ENCODE assay signal across 2 cellular contexts in the genomic region with DNA sequence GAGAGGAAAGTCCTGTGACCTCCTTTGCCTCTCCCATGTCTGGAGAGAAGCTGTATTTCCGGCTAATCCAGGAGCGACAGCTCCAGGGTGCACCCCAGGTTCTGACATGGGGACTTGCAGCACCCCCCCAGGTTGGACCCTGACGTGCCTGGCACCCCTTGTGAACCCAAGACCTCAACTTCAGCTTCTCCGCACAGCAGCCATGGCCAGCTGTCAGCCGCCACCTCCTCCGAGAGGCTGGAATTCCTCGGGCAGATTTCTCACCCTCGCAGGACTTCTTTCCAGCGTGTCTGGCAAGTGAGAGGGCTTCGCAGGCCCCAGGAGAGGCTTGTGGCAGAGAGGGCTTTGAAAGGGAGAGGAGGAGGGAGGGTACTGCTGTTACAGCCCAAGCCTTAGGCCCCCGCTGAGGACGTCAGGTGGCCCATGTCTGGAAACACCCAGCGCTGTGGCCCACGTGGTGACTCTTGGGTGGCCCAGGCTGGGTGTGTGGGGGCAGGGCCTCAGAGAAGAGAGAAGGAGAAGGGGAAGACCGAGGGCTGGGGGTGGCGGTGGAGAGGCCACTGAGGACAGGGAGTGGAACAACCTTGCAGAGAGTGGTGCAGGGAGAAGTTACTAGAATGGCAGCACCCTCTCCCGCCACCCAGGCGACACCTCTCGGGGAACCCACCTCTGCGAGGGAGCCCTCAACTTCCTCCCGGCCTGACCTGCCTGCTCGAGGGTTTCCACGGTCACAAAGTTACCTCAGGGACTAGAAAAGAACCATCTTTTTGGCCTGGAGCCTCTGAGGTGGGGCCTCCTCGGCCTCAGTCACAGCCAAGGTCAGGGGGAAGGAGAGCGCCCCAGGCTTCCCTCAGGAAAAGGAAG.
A peak's percentile ranks its signal among the peaks of the same experiment; 100 is the strongest.
TF ChIP-seq lines count a peak whose summit lies in the region.

No MANE protein-coding gene starts in this region.

TF ChIP-seq in GM23338, 12 proteins besides CTCF, POLR2A, EP300 and RAD21 (continues in another document):
- TF ChIP-seq, protein P1, sequence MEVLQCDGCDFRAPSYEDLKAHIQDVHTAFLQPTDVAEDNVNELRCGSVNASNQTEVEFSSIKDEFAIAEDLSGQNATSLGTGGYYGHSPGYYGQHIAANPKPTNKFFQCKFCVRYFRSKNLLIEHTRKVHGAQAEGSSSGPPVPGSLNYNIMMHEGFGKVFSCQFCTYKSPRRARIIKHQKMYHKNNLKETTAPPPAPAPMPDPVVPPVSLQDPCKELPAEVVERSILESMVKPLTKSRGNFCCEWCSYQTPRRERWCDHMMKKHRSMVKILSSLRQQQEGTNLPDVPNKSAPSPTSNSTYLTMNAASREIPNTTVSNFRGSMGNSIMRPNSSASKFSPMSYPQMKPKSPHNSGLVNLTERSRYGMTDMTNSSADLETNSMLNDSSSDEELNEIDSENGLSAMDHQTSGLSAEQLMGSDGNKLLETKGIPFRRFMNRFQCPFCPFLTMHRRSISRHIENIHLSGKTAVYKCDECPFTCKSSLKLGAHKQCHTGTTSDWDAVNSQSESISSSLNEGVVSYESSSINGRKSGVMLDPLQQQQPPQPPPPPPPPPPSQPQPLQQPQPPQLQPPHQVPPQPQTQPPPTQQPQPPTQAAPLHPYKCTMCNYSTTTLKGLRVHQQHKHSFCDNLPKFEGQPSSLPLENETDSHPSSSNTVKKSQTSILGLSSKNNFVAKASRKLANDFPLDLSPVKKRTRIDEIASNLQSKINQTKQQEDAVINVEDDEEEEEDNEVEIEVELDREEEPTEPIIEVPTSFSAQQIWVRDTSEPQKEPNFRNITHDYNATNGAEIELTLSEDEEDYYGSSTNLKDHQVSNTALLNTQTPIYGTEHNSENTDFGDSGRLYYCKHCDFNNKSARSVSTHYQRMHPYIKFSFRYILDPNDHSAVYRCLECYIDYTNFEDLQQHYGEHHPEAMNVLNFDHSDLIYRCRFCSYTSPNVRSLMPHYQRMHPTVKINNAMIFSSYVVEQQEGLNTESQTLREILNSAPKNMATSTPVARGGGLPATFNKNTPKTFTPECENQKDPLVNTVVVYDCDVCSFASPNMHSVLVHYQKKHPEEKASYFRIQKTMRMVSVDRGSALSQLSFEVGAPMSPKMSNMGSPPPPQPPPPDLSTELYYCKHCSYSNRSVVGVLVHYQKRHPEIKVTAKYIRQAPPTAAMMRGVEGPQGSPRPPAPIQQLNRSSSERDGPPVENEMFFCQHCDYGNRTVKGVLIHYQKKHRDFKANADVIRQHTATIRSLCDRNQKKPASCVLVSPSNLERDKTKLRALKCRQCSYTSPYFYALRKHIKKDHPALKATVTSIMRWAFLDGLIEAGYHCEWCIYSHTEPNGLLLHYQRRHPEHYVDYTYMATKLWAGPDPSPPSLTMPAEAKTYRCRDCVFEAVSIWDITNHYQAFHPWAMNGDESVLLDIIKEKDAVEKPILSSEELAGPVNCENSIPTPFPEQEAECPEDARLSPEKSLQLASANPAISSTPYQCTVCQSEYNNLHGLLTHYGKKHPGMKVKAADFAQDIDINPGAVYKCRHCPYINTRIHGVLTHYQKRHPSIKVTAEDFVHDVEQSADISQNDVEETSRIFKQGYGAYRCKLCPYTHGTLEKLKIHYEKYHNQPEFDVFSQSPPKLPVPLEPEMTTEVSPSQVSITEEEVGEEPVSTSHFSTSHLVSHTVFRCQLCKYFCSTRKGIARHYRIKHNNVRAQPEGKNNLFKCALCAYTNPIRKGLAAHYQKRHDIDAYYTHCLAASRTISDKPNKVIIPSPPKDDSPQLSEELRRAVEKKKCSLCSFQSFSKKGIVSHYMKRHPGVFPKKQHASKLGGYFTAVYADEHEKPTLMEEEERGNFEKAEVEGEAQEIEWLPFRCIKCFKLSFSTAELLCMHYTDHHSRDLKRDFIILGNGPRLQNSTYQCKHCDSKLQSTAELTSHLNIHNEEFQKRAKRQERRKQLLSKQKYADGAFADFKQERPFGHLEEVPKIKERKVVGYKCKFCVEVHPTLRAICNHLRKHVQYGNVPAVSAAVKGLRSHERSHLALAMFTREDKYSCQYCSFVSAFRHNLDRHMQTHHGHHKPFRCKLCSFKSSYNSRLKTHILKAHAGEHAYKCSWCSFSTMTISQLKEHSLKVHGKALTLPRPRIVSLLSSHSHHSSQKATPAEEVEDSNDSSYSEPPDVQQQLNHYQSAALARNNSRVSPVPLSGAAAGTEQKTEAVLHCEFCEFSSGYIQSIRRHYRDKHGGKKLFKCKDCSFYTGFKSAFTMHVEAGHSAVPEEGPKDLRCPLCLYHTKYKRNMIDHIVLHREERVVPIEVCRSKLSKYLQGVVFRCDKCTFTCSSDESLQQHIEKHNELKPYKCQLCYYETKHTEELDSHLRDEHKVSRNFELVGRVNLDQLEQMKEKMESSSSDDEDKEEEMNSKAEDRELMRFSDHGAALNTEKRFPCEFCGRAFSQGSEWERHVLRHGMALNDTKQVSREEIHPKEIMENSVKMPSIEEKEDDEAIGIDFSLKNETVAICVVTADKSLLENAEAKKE (CRISPR knock-in tag; IDR thresholded peaks at IDR 0.05): no peak
- TF ChIP-seq POLR2AphosphoS5 (IDR thresholded peaks at IDR 0.05; ENCODE audit: low read depth): no peak
- no peak for TF ChIP-seq JUNB (IDR thresholded peaks at IDR 0.05; ENCODE audit: unreplicated experiment)
- TF ChIP-seq, protein P2, sequence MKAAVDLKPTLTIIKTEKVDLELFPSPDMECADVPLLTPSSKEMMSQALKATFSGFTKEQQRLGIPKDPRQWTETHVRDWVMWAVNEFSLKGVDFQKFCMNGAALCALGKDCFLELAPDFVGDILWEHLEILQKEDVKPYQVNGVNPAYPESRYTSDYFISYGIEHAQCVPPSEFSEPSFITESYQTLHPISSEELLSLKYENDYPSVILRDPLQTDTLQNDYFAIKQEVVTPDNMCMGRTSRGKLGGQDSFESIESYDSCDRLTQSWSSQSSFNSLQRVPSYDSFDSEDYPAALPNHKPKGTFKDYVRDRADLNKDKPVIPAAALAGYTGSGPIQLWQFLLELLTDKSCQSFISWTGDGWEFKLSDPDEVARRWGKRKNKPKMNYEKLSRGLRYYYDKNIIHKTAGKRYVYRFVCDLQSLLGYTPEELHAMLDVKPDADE (IDR thresholded peaks at IDR 0.05): no peak
- TF ChIP-seq STAT1 (IDR thresholded peaks at IDR 0.05; ENCODE audit: unreplicated experiment): no peak
- TF ChIP-seq, protein P3, sequence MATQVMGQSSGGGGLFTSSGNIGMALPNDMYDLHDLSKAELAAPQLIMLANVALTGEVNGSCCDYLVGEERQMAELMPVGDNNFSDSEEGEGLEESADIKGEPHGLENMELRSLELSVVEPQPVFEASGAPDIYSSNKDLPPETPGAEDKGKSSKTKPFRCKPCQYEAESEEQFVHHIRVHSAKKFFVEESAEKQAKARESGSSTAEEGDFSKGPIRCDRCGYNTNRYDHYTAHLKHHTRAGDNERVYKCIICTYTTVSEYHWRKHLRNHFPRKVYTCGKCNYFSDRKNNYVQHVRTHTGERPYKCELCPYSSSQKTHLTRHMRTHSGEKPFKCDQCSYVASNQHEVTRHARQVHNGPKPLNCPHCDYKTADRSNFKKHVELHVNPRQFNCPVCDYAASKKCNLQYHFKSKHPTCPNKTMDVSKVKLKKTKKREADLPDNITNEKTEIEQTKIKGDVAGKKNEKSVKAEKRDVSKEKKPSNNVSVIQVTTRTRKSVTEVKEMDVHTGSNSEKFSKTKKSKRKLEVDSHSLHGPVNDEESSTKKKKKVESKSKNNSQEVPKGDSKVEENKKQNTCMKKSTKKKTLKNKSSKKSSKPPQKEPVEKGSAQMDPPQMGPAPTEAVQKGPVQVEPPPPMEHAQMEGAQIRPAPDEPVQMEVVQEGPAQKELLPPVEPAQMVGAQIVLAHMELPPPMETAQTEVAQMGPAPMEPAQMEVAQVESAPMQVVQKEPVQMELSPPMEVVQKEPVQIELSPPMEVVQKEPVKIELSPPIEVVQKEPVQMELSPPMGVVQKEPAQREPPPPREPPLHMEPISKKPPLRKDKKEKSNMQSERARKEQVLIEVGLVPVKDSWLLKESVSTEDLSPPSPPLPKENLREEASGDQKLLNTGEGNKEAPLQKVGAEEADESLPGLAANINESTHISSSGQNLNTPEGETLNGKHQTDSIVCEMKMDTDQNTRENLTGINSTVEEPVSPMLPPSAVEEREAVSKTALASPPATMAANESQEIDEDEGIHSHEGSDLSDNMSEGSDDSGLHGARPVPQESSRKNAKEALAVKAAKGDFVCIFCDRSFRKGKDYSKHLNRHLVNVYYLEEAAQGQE (IDR thresholded peaks at IDR 0.05; ENCODE audit: unreplicated experiment): no peak
- TF ChIP-seq ZNF114 (CRISPR knock-in tag; IDR thresholded peaks at IDR 0.05): no peak

TF ChIP-seq in GM12878, 131 proteins besides CTCF, POLR2A, EP300 and RAD21 (continues in another document):
- no peak for TF ChIP-seq IKZF1 (conservative IDR thresholded peaks at IDR 0.05)
- TF ChIP-seq, protein P4, sequence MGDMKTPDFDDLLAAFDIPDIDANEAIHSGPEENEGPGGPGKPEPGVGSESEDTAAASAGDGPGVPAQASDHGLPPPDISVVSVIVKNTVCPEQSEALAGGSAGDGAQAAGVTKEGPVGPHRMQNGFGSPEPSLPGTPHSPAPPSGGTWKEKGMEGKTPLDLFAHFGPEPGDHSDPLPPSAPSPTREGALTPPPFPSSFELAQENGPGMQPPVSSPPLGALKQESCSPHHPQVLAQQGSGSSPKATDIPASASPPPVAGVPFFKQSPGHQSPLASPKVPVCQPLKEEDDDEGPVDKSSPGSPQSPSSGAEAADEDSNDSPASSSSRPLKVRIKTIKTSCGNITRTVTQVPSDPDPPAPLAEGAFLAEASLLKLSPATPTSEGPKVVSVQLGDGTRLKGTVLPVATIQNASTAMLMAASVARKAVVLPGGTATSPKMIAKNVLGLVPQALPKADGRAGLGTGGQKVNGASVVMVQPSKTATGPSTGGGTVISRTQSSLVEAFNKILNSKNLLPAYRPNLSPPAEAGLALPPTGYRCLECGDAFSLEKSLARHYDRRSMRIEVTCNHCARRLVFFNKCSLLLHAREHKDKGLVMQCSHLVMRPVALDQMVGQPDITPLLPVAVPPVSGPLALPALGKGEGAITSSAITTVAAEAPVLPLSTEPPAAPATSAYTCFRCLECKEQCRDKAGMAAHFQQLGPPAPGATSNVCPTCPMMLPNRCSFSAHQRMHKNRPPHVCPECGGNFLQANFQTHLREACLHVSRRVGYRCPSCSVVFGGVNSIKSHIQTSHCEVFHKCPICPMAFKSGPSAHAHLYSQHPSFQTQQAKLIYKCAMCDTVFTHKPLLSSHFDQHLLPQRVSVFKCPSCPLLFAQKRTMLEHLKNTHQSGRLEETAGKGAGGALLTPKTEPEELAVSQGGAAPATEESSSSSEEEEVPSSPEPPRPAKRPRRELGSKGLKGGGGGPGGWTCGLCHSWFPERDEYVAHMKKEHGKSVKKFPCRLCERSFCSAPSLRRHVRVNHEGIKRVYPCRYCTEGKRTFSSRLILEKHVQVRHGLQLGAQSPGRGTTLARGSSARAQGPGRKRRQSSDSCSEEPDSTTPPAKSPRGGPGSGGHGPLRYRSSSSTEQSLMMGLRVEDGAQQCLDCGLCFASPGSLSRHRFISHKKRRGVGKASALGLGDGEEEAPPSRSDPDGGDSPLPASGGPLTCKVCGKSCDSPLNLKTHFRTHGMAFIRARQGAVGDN (IDR thresholded peaks at IDR 0.05): peak; percentile 77; the same call in 1 of the 2 replicates
- TF ChIP-seq, protein P5, sequence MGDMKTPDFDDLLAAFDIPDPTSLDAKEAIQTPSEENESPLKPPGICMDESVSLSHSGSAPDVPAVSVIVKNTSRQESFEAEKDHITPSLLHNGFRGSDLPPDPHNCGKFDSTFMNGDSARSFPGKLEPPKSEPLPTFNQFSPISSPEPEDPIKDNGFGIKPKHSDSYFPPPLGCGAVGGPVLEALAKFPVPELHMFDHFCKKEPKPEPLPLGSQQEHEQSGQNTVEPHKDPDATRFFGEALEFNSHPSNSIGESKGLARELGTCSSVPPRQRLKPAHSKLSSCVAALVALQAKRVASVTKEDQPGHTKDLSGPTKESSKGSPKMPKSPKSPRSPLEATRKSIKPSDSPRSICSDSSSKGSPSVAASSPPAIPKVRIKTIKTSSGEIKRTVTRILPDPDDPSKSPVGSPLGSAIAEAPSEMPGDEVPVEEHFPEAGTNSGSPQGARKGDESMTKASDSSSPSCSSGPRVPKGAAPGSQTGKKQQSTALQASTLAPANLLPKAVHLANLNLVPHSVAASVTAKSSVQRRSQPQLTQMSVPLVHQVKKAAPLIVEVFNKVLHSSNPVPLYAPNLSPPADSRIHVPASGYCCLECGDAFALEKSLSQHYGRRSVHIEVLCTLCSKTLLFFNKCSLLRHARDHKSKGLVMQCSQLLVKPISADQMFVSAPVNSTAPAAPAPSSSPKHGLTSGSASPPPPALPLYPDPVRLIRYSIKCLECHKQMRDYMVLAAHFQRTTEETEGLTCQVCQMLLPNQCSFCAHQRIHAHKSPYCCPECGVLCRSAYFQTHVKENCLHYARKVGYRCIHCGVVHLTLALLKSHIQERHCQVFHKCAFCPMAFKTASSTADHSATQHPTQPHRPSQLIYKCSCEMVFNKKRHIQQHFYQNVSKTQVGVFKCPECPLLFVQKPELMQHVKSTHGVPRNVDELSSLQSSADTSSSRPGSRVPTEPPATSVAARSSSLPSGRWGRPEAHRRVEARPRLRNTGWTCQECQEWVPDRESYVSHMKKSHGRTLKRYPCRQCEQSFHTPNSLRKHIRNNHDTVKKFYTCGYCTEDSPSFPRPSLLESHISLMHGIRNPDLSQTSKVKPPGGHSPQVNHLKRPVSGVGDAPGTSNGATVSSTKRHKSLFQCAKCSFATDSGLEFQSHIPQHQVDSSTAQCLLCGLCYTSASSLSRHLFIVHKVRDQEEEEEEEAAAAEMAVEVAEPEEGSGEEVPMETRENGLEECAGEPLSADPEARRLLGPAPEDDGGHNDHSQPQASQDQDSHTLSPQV (IDR thresholded peaks at IDR 0.05): no peak
- no peak for TF ChIP-seq IRF4 (IDR thresholded peaks at IDR 0.05; ENCODE audit: low read depth, low read length)
- no peak for TF ChIP-seq ZNF217 (IDR thresholded peaks at IDR 0.05)
- TF ChIP-seq PAX5 (IDR thresholded peaks at IDR 0.05; ENCODE audit: borderline replicate concordance, low read depth, low read length): no peak
- no peak for TF ChIP-seq NFXL1 (IDR thresholded peaks at IDR 0.05; ENCODE audit: borderline replicate concordance)
- TF ChIP-seq RAD51 (IDR thresholded peaks at IDR 0.05): peak; percentile 70
- TF ChIP-seq, protein P6, sequence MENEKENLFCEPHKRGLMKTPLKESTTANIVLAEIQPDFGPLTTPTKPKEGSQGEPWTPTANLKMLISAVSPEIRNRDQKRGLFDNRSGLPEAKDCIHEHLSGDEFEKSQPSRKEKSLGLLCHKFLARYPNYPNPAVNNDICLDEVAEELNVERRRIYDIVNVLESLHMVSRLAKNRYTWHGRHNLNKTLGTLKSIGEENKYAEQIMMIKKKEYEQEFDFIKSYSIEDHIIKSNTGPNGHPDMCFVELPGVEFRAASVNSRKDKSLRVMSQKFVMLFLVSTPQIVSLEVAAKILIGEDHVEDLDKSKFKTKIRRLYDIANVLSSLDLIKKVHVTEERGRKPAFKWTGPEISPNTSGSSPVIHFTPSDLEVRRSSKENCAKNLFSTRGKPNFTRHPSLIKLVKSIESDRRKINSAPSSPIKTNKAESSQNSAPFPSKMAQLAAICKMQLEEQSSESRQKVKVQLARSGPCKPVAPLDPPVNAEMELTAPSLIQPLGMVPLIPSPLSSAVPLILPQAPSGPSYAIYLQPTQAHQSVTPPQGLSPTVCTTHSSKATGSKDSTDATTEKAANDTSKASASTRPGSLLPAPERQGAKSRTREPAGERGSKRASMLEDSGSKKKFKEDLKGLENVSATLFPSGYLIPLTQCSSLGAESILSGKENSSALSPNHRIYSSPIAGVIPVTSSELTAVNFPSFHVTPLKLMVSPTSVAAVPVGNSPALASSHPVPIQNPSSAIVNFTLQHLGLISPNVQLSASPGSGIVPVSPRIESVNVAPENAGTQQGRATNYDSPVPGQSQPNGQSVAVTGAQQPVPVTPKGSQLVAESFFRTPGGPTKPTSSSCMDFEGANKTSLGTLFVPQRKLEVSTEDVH (IDR thresholded peaks at IDR 0.05; ENCODE audit: low read depth, partially characterized antibody): no peak
- no peak for TF ChIP-seq POLR2AphosphoS5 (IDR thresholded peaks at IDR 0.05; ENCODE audit: low read length)
- TF ChIP-seq HDAC6 (IDR thresholded peaks at IDR 0.05; ENCODE audit: unreplicated experiment): no peak
- TF ChIP-seq, protein P7, sequence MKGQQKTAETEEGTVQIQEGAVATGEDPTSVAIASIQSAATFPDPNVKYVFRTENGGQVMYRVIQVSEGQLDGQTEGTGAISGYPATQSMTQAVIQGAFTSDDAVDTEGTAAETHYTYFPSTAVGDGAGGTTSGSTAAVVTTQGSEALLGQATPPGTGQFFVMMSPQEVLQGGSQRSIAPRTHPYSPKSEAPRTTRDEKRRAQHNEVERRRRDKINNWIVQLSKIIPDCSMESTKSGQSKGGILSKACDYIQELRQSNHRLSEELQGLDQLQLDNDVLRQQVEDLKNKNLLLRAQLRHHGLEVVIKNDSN (IDR thresholded peaks at IDR 0.05; ENCODE audit: borderline replicate concordance, extremely low read length, insufficient read depth, low read depth, low read length): peak; percentile 22
